Comparison of ENCODE assay signal across 17 cellular contexts in the genomic region with DNA sequence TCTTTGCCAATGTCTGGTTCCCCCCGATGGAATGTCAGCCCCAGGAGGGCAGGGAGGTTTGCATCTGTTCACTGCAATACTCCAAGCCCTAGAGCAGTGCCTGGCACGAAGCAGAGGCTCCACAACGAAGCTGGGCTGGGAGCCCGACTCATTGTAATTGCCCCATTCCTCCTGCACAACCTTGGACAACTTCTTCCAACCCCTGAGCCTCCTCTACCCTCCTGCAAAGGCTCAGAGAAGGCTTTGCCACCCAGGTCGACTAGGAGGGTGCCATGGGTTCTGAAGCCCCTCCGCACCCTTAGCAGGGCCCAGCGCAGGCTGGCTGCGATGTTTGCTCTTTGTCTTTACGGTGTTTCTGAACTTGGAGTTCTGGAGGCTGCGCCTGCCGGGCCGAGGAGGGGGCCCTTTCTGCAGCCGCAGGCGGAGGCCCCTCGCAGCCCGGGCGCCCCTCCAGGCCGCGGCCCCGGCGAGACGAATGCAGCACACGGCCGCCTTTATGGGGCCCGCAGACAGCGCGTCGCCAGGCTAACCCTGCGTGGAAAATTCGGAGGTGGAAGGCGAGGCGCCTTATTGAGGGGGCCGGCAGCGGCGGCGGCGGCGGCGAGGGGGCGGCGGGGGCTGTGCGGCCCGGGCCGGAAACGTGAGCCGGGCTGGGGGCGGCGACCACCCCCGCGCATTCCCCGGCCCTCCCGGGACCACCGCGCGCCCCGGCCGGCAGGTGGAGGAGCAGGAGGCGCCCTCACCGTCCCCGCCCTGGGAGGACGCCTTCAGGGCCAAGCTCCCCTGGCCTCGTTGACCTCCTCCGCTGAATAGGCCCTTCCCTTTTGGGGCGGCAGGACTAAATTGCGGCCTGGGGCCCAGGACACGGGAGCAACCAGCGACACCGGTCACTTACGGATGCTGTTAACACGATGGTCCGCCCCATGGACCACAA. TPM values are rescaled to one million over a fixed set of nuclear protein-coding genes. Genes with fewer than 3 reads are reported as not detected.
DNase-seq lines count a peak whose midpoint lies in the region; ATAC-seq and TF ChIP-seq lines count a peak whose summit lies in the region.
"Had no signal": no experiment of that assay in that cellular context is flagged by ENCODE, and none has a peak within 500 bp of the region (broad histone marks: within the 10 kb centered on the region; RNA-seq: fewer than 3 reads in every experiment).

No MANE protein-coding gene starts in this region.

- H3K27ac Mint-ChIP-seq in neural crest cell (ENCODE audit: unreplicated experiment) (peak overlapping the region; percentile 19), Caco-2 (ENCODE audit: unreplicated experiment) (no peak overlapping the region)
- H3K27ac Mint-ChIP-seq: natural killer cell treated with Interleukin-12 subunit alpha and Interleukin-12 subunit beta and Interleukin-15 and Interleukin-18, amount 100 ng/mL, for 72 hours; T-helper 2 cell treated with Interferon-gamma antibody and Interleukin-4, amounts not matched to agents 5 μg/mL and 100 μg/mL, for 36 hours had no signal

- ATAC-seq in left cardiac atrium: peak; percentile 33 to 42
- ATAC-seq in heart left ventricle: no peak
- ATAC-seq in foreskin keratinocyte: peak; percentile 19
- ATAC-seq in aorta (ENCODE audit: low FRiP score): peak; percentile 44
- ATAC-seq: natural killer cell treated with Interleukin-12 subunit alpha and Interleukin-12 subunit beta and Interleukin-15 and Interleukin-18, amount 100 ng/mL, for 72 hours; upper lobe of right lung had no signal

- WGBS in heart left ventricle, 4 donors: 26 to 61% (median 41%) methylated on average over 23 to 71 of the region's 71 CpGs
- WGBS in aorta, 2 donors: 21 to 23% methylated on average over 53 to 71 of the region's 71 CpGs

- H3K27me3 Mint-ChIP-seq in neural crest cell (ENCODE audit: low read depth): peaks cover 4% of the 10 kb centered on the region
- no peaks in the 10 kb centered on the region for H3K27me3 Mint-ChIP-seq in Caco-2 (ENCODE audit: insufficient read depth, unreplicated experiment)

- no peak overlapping the region for H3K4me3 Mint-ChIP-seq in neural crest cell
- no peak overlapping the region for H3K4me3 Mint-ChIP-seq in Caco-2 (ENCODE audit: unreplicated experiment)
- H3K4me3 Mint-ChIP-seq: natural killer cell treated with Interleukin-12 subunit alpha and Interleukin-12 subunit beta and Interleukin-15 and Interleukin-18, amount 100 ng/mL, for 72 hours; T-helper 2 cell treated with Interferon-gamma antibody and Interleukin-4, amounts not matched to agents 5 μg/mL and 100 μg/mL, for 36 hours had no signal

- TF ChIP-seq POLR2A in heart left ventricle (IDR thresholded peaks at IDR 0.05): no peak

- H3K4me1 ChIP-seq in heart left ventricle: peaks cover 0 to 38% (median 6%) of the 10 kb centered on the region in 12 donors
- H3K4me1 ChIP-seq in foreskin keratinocyte: no peaks in the 10 kb centered on the region
- no peaks in the 10 kb centered on the region for H3K4me1 ChIP-seq in aorta (ENCODE audit: control insufficient read depth in 1 of 2, insufficient read depth in 2 of 2, low read length in 2 of 2)
- H3K4me1 ChIP-seq in Caco-2: peaks cover 29% of the 10 kb centered on the region
- H3K4me1 ChIP-seq: upper lobe of right lung had no signal

- H3K27me3 ChIP-seq in heart left ventricle (peaks cover 0 to 10% (median 0%) of the 10 kb centered on the region in 9 donors), foreskin keratinocyte (peaks cover 46% of the 10 kb centered on the region), aorta (ENCODE audit: control insufficient read depth in 1 of 2, insufficient read depth in 2 of 2, low read length in 1 of 2) (no peaks in the 10 kb centered on the region), Caco-2 (replicated peaks; ENCODE audit: control insufficient read depth, insufficient read depth, low read length) (no peaks in the 10 kb centered on the region)
- H3K27me3 ChIP-seq: upper lobe of right lung had no signal

- DNase-seq in left cardiac atrium: no peak
- DNase-seq in heart left ventricle: no peak
- DNase-seq in foreskin keratinocyte: no peak
- DNase-seq in neural crest cell (ENCODE audit: low read depth, low spot score): no peak
- no peak for DNase-seq in aorta
- DNase-seq in OCI-M2 (lab: John Stamatoyannopoulos, UW; ENCODE audit: unreplicated experiment): no peak
- no peak for DNase-seq in Caco-2
- DNase-seq in glomerular visceral epithelial cell (ENCODE audit: extremely low spot score): no peak
- DNase-seq: activated CD4-positive, alpha-beta T cell treated with anti-CD3 and anti-CD28 coated beads, Interleukin-2, amount 50 U/mL, for 1 hour; amniotic stem cell; DMS153; left colon; NCI-H446; stimulated activated CD4-positive, alpha-beta T cell treated with anti-CD3 and anti-CD28 coated beads, Interleukin-12 subunit alpha, Interleukin-12 subunit beta, amount 100 ng/mL, for 4 hours; upper lobe of right lung had no signal

- CTCF ChIA-PET in Caco-2 (lab: Charles Lee): no interaction called here

- H3K4me1 Mint-ChIP-seq in neural crest cell (peaks cover 13% of the 10 kb centered on the region), Caco-2 (ENCODE audit: low read depth, unreplicated experiment) (peaks cover 19% of the 10 kb centered on the region)

- POLR2A ChIA-PET in Caco-2 (lab: Charles Lee): interaction anchor here (0.6 kb wide), 1 partner anchor 228 kb away, joined by 3 read pairs; no protein-coding TSS in a partner anchor

- H3K27ac ChIP-seq in heart left ventricle (no peak overlapping the region), foreskin keratinocyte (no peak overlapping the region), aorta (ENCODE audit: low read depth in 1 of 2, low read length in 2 of 2) (no peak overlapping the region)
- H3K27ac ChIP-seq: upper lobe of right lung had no signal

- intact Hi-C loops in left cardiac atrium (cut with DNase I): no loop called here
- intact Hi-C loops in heart left ventricle (cut with DNase I): no loop called here
- intact Hi-C loops in aorta (cut with DNase I): no loop called here
- intact Hi-C loops in Caco-2 (cut with micrococcal nuclease; ENCODE audit: unreplicated experiment): no loop called here

- BruUV-seq in Caco-2 (replicated peaks; lab: Mats Ljungman, UMichigan): no TSS peak

- H3K9me3 ChIP-seq in heart left ventricle: no peaks in the 10 kb centered on the region
- H3K9me3 ChIP-seq in aorta (ENCODE audit: control insufficient read depth, low read length): no peaks in the 10 kb centered on the region
- H3K9me3 ChIP-seq in Caco-2: no peaks in the 10 kb centered on the region
- H3K9me3 ChIP-seq: upper lobe of right lung had no signal

- H3K36me3 Mint-ChIP-seq in neural crest cell (ENCODE audit: low read depth) (no peaks in the 10 kb centered on the region), Caco-2 (ENCODE audit: insufficient read depth, unreplicated experiment) (no peaks in the 10 kb centered on the region)
- H3K36me3 Mint-ChIP-seq: natural killer cell treated with Interleukin-12 subunit alpha and Interleukin-12 subunit beta and Interleukin-15 and Interleukin-18, amount 100 ng/mL, for 72 hours had no signal

- H3K4me3 ChIP-seq in heart left ventricle: peak overlapping the region in 3 of 12 donors; percentile 17 to 25 (median 19)
- no peak overlapping the region for H3K4me3 ChIP-seq in aorta (ENCODE audit: low read length in 2 of 2)
- H3K4me3 ChIP-seq in Caco-2 (ENCODE audit: low read depth, low read length): no peak overlapping the region
- H3K4me3 ChIP-seq: upper lobe of right lung had no signal

- H3K9me3 Mint-ChIP-seq in neural crest cell: no peaks in the 10 kb centered on the region
- H3K9me3 Mint-ChIP-seq in Caco-2 (ENCODE audit: unreplicated experiment): no peaks in the 10 kb centered on the region
- H3K9me3 Mint-ChIP-seq: natural killer cell treated with Interleukin-12 subunit alpha and Interleukin-12 subunit beta and Interleukin-15 and Interleukin-18, amount 100 ng/mL, for 72 hours; T-helper 2 cell treated with Interferon-gamma antibody and Interleukin-4, amounts not matched to agents 5 μg/mL and 100 μg/mL, for 36 hours had no signal

- TF ChIP-seq CTCF in heart left ventricle (IDR thresholded peaks at IDR 0.05) (no peak), foreskin keratinocyte (conservative IDR thresholded peaks at IDR 0.05) (no peak), neural crest cell (conservative IDR thresholded peaks at IDR 0.05) (no peak), Caco-2 (IDR thresholded peaks at IDR 0.05; ENCODE audit: insufficient read depth in 1 of 2, low read depth in 1 of 2, low read length in 1 of 2, severe bottlenecking in 1 of 2, unreplicated experiment in 1 of 2) (no peak)

- H3K36me3 ChIP-seq in heart left ventricle: no peaks in the 10 kb centered on the region
- H3K36me3 ChIP-seq in aorta (ENCODE audit: control insufficient read depth in 1 of 2, insufficient read depth in 2 of 2, low read length in 1 of 2): no peaks in the 10 kb centered on the region
- H3K36me3 ChIP-seq in Caco-2 (ENCODE audit: control insufficient read depth, insufficient read depth, low read length): no peaks in the 10 kb centered on the region
- H3K36me3 ChIP-seq: upper lobe of right lung had no signal

RNA-seq across cellular contexts. Expression of a gene that starts 27.0 kb away (rescaled TPM):
- total RNA-seq in left cardiac atrium (1 to 10 TPM; 2.7 to 8.5 TPM), heart left ventricle (1 to 10 TPM in 6 of 9 donors, under 1 TPM in 3; 0.37 to 6.7 (median 1.6) TPM), foreskin keratinocyte (0.04 TPM in 1 of 2 replicates, not detected in the other), neural crest cell (12.5 and 12.9 TPM in 2 replicates), aorta (10 to 100 TPM; 10.4 to 44.7 TPM), Caco-2 (2022) (8.9 and 10.9 TPM in 2 replicates)
- polyA plus RNA-seq in heart left ventricle (1 to 10 TPM in 1 of 2 donors, under 1 TPM in 1; 0.95 to 3.1 TPM), foreskin keratinocyte (0.04 TPM in 1 of 2 replicates, not detected in the other), aorta (1 to 10 TPM; 7.8 to 8.3 TPM)

Comparison
In these comparisons a context has a peak if more than half of its experiments do, and no peak if none do; other contexts are left out.
1. ATAC-seq: peak in left cardiac atrium (2 of 2), foreskin keratinocyte (single experiment) and aorta (single experiment); none in heart left ventricle (0 of 4).